In genomic region chr2:197433770-197434438, GRCh38 we compare ENCODE assay signal across 8 cellular contexts. TPM values are rescaled to one million over a fixed set of nuclear protein-coding genes. Genes with fewer than 3 reads are reported as not detected.
A peak's percentile ranks its signal among the peaks of the same experiment; 100 is the strongest.
DNase-seq lines count a peak whose midpoint lies in the region; ATAC-seq and TF ChIP-seq lines count a peak whose summit lies in the region.

No MANE protein-coding gene starts in this region.

- H3K4me3 Mint-ChIP-seq in natural killer cell treated with Interleukin-12 subunit alpha and Interleukin-12 subunit beta and Interleukin-15 and Interleukin-18, amount 100 ng/mL, for 72 hours: peak overlapping the region; percentile 98

- H3K36me3 Mint-ChIP-seq in natural killer cell treated with Interleukin-12 subunit alpha and Interleukin-12 subunit beta and Interleukin-15 and Interleukin-18, amount 100 ng/mL, for 72 hours: peaks cover 10% of the 10 kb centered on the region

- CTCF ChIA-PET in BJ (lab: Yijun Ruan, JAX): no interaction called here

- no peak for DNase-seq in BJ (ENCODE audit: low read depth)
- DNase-seq in LNCaP clone FGC (ENCODE audit: low read depth): no peak
- DNase-seq in dorsolateral prefrontal cortex: no peak
- DNase-seq in natural killer cell treated with Interleukin-12 subunit alpha and Interleukin-12 subunit beta and Interleukin-15 and Interleukin-18, amount 100 ng/mL, for 72 hours (ENCODE audit: low spot score): no peak
- no peak for DNase-seq in amygdala (lab: John Stamatoyannopoulos, UW)
- no peak for DNase-seq in NCI-H2081 (lab: John Stamatoyannopoulos, UW)

- H3K4me1 Mint-ChIP-seq in natural killer cell treated with Interleukin-12 subunit alpha and Interleukin-12 subunit beta and Interleukin-15 and Interleukin-18, amount 100 ng/mL, for 72 hours (ENCODE audit: low read depth in 2 of 2): peaks cover 47 to 67% of the 10 kb centered on the region in 2 donors

- H3K4me3 ChIP-seq in BJ (ENCODE audit: low read depth, low read length) (peak overlapping the region; percentile 86), LNCaP clone FGC (ENCODE audit: low read depth, low read length) (peak overlapping the region; percentile 97), dorsolateral prefrontal cortex (peak overlapping the region; percentile 52 to 100 (median 92))

- POLR2A ChIA-PET in BJ (lab: Charles Lee): interaction anchor here (2.8 kb wide), 1 partner anchor 19 kb away, joined by 18 read pairs; the partner anchor contains the start of gene COQ10B

- no peaks in the 10 kb centered on the region for H3K27me3 Mint-ChIP-seq in natural killer cell treated with Interleukin-12 subunit alpha and Interleukin-12 subunit beta and Interleukin-15 and Interleukin-18, amount 100 ng/mL, for 72 hours

- H3K36me3 ChIP-seq in BJ (ENCODE audit: control insufficient read depth, insufficient read depth, low read length): no peaks in the 10 kb centered on the region

- no peaks in the 10 kb centered on the region for H3K9me3 Mint-ChIP-seq in natural killer cell treated with Interleukin-12 subunit alpha and Interleukin-12 subunit beta and Interleukin-15 and Interleukin-18, amount 100 ng/mL, for 72 hours

- intact Hi-C loops in dorsolateral prefrontal cortex (cut with DNase I): loop anchor here (2.0 to 10.0 kb wide), 3 partner anchors 19 to 341 kb away; partner anchors contain the start of genes COQ10B (in 1 of the 2) and HSPD1 (in 1 of the 2)

- no peak for ATAC-seq in natural killer cell treated with Interleukin-12 subunit alpha and Interleukin-12 subunit beta and Interleukin-15 and Interleukin-18, amount 100 ng/mL, for 72 hours
- ATAC-seq in GM19452 (IDR thresholded peaks at IDR 0.05; ENCODE audit: unreplicated experiment) (no peak), GM18861 (IDR thresholded peaks at IDR 0.05; ENCODE audit: unreplicated experiment) (no peak)

- no peak for TF ChIP-seq CTCF in BJ (IDR thresholded peaks at IDR 0.05; ENCODE audit: insufficient read depth, low read depth, low read length)
- TF ChIP-seq CTCF in LNCaP clone FGC (IDR thresholded peaks at IDR 0.05; ENCODE audit: control insufficient read depth, extremely low read depth, insufficient read depth): no peak
- TF ChIP-seq CTCF in dorsolateral prefrontal cortex (IDR thresholded peaks at IDR 0.05 in 54 of 56, conservative IDR thresholded peaks at IDR 0.05 in 2 of 56; ENCODE audit: low read depth in 1 of 56, partially characterized antibody in 56 of 56): no peak

- no peaks in the 10 kb centered on the region for H3K27me3 ChIP-seq in BJ (ENCODE audit: control insufficient read depth, insufficient read depth, low read length)
- H3K27me3 ChIP-seq in dorsolateral prefrontal cortex: no peaks in the 10 kb centered on the region

- peak overlapping the region; percentile 95 to 100 for H3K27ac Mint-ChIP-seq in natural killer cell treated with Interleukin-12 subunit alpha and Interleukin-12 subunit beta and Interleukin-15 and Interleukin-18, amount 100 ng/mL, for 72 hours

- peak overlapping the region in 58 of 59 donors; percentile 81 to 99 (median 96) for H3K27ac ChIP-seq in dorsolateral prefrontal cortex

RNA-seq across cellular contexts. Expression of gene SF3B1, which starts 0.9 kb away (rescaled TPM):
- 187 and 398 TPM in 2 replicates for polyA plus RNA-seq in BJ (2011; rRNA removed)
- 76.0 and 105 TPM in 2 replicates for polyA minus RNA-seq in BJ (2011; rRNA and poly(A)+ RNA removed)
- total RNA-seq in dorsolateral prefrontal cortex: 100 to 1,000 TPM; 151 to 275 (median 208) TPM
- 100 to 1,000 TPM; 272 to 287 TPM for total RNA-seq in natural killer cell treated with Interleukin-12 subunit alpha and Interleukin-12 subunit beta and Interleukin-15 and Interleukin-18, amount 100 ng/mL, for 72 hours

RNA-seq across cellular contexts. Expression of gene COQ10B, which starts 19.4 kb away (rescaled TPM):
- 1.7 and 4.4 TPM in 2 replicates for polyA plus RNA-seq in BJ (2011; rRNA removed)
- polyA minus RNA-seq in BJ (2011; rRNA and poly(A)+ RNA removed): 5.3 and 5.6 TPM in 2 replicates
- total RNA-seq in dorsolateral prefrontal cortex: 10 to 100 TPM; 13.4 to 37.1 (median 27.3) TPM
- total RNA-seq in natural killer cell treated with Interleukin-12 subunit alpha and Interleukin-12 subunit beta and Interleukin-15 and Interleukin-18, amount 100 ng/mL, for 72 hours: 10 to 100 TPM; 27.8 to 40.4 TPM
